In the genomic region with DNA sequence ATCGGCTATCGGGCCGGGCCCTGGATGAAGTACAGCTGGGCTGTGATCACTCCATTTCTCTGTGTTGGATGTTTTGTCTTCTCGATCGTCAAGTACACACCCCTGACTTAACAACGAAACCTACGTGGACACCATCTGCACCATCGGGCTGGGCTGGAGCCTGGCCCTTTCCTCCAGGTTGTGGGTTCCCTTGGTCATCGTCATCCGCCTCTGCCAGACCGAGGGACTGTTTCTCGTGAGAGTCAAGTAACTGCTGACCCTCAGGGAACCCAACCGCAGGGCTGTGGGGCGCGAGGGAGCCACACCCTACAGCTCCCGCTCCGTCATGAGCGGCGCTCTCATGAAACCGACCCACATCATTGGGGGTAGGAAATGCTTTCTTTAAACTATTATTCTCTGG, we compare ENCODE assay signal across 29 cellular contexts.
"Had no signal": no experiment of that assay in that cellular context is flagged by ENCODE, and none has a peak within 500 bp of the region (broad histone marks: within the 10 kb centered on the region; RNA-seq: fewer than 3 reads in every experiment).

No MANE protein-coding gene starts in this region.

- H3K27me3 Mint-ChIP-seq: memory B cell; naive thymus-derived CD4-positive, alpha-beta T cell; natural killer cell treated with Interleukin-12 subunit alpha and Interleukin-12 subunit beta and Interleukin-15 and Interleukin-18, amount 100 ng/mL, for 72 hours; progenitor cell of endocrine pancreas; stimulated activated naive B cell treated with anti-CD40 and anti-IgM and Interleukin-4, amounts not matched to agents 10 μg/mL and 1 μg/mL and 100 μg/mL, for 72 hours had no signal

- ATAC-seq: heart right ventricle; mucosa of descending colon; naive thymus-derived CD4-positive, alpha-beta T cell; natural killer cell treated with Interleukin-12 subunit alpha and Interleukin-12 subunit beta and Interleukin-15 and Interleukin-18, amount 100 ng/mL, for 72 hours; right lobe of liver; stimulated activated naive B cell treated with anti-CD40 and anti-IgM and Interleukin-4, amounts not matched to agents 10 μg/mL and 1 μg/mL and 100 μg/mL, for 72 hours; stimulated activated naive CD8-positive, alpha-beta T cell treated with anti-CD3 and anti-CD28 coated beads, Interleukin-15, Interleukin-2, amounts not matched to agents 100 U/mL and 50 U/mL, for 24 hours had no signal

- FAIRE-seq: islet of Langerhans, urothelium cell line had no signal

- H3K36me3 Mint-ChIP-seq: immature natural killer cell; memory B cell; naive thymus-derived CD4-positive, alpha-beta T cell; stimulated activated naive B cell treated with anti-CD40 and anti-IgM and Interleukin-4, amounts not matched to agents 10 μg/mL and 1 μg/mL and 100 μg/mL, for 72 hours had no signal

- H3K79me2 ChIP-seq: parathyroid adenoma had no signal

- H3K9me3 ChIP-seq: left ventricle myocardium inferior, neutrophil, right atrium auricular region, right lobe of liver, thoracic aorta, tibial artery, upper lobe of right lung had no signal

- H3K4me1 ChIP-seq: heart right ventricle, left ventricle myocardium inferior, parathyroid adenoma, right atrium auricular region, right lobe of liver, stomach, tibial artery, upper lobe of right lung had no signal

- H3K27me3 ChIP-seq: heart right ventricle, neutrophil, right atrium auricular region, right lobe of liver, stomach, tibial artery, upper lobe of right lung had no signal

- H3K4me2 ChIP-seq: smooth muscle cell had no signal

- H2AFZ ChIP-seq: parathyroid adenoma had no signal

- H3K4me3 Mint-ChIP-seq: immature natural killer cell; memory B cell; naive thymus-derived CD4-positive, alpha-beta T cell; natural killer cell treated with Interleukin-12 subunit alpha and Interleukin-12 subunit beta and Interleukin-15 and Interleukin-18, amount 100 ng/mL, for 72 hours; stimulated activated naive B cell treated with anti-CD40 and anti-IgM and Interleukin-4, amounts not matched to agents 10 μg/mL and 1 μg/mL and 100 μg/mL, for 72 hours had no signal

- H3K9ac ChIP-seq: parathyroid adenoma had no signal

- H3K4me3 ChIP-seq: heart right ventricle, left ventricle myocardium inferior, mucosa of descending colon, right atrium auricular region, right lobe of liver, smooth muscle cell, stomach, thoracic aorta, tibial artery, upper lobe of right lung had no signal

- H3K36me3 ChIP-seq: heart right ventricle, left ventricle myocardium inferior, neutrophil, right atrium auricular region, right lobe of liver, stomach, thoracic aorta, tibial artery, upper lobe of right lung had no signal

- DNase-seq: heart right ventricle; hypothalamus; immature natural killer cell; left ventricle myocardium inferior; midbrain; naive thymus-derived CD4-positive, alpha-beta T cell; occipital lobe; stimulated activated CD4-positive, alpha-beta T cell treated with anti-CD3 and anti-CD28 coated beads, Interleukin-12 subunit alpha, Interleukin-12 subunit beta, amount 100 ng/mL, for 4 hours; stimulated activated CD4-positive, alpha-beta T cell treated with anti-CD3 and anti-CD28 coated beads, Interleukin-15, amount 100 ng/mL, for 24 hours; stimulated activated CD4-positive, alpha-beta T cell treated with anti-CD3 and anti-CD28 coated beads, Interleukin-2, amount 100 ng/mL, for 24 hours; stimulated activated CD4-positive, alpha-beta T cell treated with anti-CD3 and anti-CD28 coated beads, Interleukin-4, amount 100 ng/mL, for 1 hour; stimulated activated naive B cell treated with anti-CD40 and anti-IgM and Interleukin-4, amounts not matched to agents 10 μg/mL and 1 μg/mL and 100 μg/mL, for 72 hours; stimulated activated naive CD8-positive, alpha-beta T cell treated with anti-CD3 and anti-CD28 coated beads, Interleukin-15, Interleukin-2, amounts not matched to agents 100 U/mL and 50 U/mL, for 24 hours; stomach; trophoblast cell; upper lobe of right lung had no signal

- H3K27ac ChIP-seq: heart right ventricle, left ventricle myocardium inferior, neutrophil, parathyroid adenoma, right atrium auricular region, right lobe of liver, stomach, thoracic aorta, tibial artery, upper lobe of right lung had no signal

- H3K4me1 Mint-ChIP-seq: immature natural killer cell; memory B cell; naive thymus-derived CD4-positive, alpha-beta T cell; stimulated activated naive B cell treated with anti-CD40 and anti-IgM and Interleukin-4, amounts not matched to agents 10 μg/mL and 1 μg/mL and 100 μg/mL, for 72 hours had no signal

- H3K27ac Mint-ChIP-seq: immature natural killer cell; memory B cell; naive thymus-derived CD4-positive, alpha-beta T cell; natural killer cell treated with Interleukin-12 subunit alpha and Interleukin-12 subunit beta and Interleukin-15 and Interleukin-18, amount 100 ng/mL, for 72 hours; progenitor cell of endocrine pancreas; stimulated activated naive B cell treated with anti-CD40 and anti-IgM and Interleukin-4, amounts not matched to agents 10 μg/mL and 1 μg/mL and 100 μg/mL, for 72 hours had no signal
